In the genomic region with DNA sequence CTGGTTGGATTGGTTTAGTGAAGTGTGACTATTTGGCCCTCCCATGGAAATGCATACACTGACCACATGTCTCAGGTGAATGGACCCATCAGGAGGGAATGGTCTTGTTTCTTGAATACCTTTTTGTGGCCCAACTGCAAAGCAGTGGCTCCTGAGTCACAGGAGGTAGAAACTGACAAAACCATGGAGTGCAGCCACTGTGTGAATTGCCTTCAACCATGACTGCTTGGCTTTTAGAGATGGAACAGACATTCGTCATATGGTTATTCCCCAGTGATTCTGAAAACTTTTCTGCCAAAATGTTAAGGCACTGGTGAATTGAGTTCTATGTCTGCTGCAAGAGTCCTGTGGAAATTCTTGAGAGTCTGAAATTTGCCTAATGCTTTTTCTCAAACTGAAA, we compare ENCODE assay signal across 1 cellular context.
TF ChIP-seq lines count a peak whose summit lies in the region.

No MANE protein-coding gene starts in this region.

TF ChIP-seq in GM23338, 12 proteins besides CTCF, POLR2A, EP300 and RAD21 (continued from another document):
- TF ChIP-seq, protein P1, sequence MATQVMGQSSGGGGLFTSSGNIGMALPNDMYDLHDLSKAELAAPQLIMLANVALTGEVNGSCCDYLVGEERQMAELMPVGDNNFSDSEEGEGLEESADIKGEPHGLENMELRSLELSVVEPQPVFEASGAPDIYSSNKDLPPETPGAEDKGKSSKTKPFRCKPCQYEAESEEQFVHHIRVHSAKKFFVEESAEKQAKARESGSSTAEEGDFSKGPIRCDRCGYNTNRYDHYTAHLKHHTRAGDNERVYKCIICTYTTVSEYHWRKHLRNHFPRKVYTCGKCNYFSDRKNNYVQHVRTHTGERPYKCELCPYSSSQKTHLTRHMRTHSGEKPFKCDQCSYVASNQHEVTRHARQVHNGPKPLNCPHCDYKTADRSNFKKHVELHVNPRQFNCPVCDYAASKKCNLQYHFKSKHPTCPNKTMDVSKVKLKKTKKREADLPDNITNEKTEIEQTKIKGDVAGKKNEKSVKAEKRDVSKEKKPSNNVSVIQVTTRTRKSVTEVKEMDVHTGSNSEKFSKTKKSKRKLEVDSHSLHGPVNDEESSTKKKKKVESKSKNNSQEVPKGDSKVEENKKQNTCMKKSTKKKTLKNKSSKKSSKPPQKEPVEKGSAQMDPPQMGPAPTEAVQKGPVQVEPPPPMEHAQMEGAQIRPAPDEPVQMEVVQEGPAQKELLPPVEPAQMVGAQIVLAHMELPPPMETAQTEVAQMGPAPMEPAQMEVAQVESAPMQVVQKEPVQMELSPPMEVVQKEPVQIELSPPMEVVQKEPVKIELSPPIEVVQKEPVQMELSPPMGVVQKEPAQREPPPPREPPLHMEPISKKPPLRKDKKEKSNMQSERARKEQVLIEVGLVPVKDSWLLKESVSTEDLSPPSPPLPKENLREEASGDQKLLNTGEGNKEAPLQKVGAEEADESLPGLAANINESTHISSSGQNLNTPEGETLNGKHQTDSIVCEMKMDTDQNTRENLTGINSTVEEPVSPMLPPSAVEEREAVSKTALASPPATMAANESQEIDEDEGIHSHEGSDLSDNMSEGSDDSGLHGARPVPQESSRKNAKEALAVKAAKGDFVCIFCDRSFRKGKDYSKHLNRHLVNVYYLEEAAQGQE (IDR thresholded peaks at IDR 0.05; ENCODE audit: unreplicated experiment) = no peak
- TF ChIP-seq JUNB (IDR thresholded peaks at IDR 0.05; ENCODE audit: unreplicated experiment) = no peak
- no peak for TF ChIP-seq NANOG (IDR thresholded peaks at IDR 0.05; ENCODE audit: borderline replicate concordance)
- TF ChIP-seq POLR2AphosphoS5 (IDR thresholded peaks at IDR 0.05; ENCODE audit: low read depth) = no peak
- TF ChIP-seq ZNF331 (CRISPR knock-in tag; IDR thresholded peaks at IDR 0.05; ENCODE audit: low read depth) = no peak
- TF ChIP-seq, protein P2, sequence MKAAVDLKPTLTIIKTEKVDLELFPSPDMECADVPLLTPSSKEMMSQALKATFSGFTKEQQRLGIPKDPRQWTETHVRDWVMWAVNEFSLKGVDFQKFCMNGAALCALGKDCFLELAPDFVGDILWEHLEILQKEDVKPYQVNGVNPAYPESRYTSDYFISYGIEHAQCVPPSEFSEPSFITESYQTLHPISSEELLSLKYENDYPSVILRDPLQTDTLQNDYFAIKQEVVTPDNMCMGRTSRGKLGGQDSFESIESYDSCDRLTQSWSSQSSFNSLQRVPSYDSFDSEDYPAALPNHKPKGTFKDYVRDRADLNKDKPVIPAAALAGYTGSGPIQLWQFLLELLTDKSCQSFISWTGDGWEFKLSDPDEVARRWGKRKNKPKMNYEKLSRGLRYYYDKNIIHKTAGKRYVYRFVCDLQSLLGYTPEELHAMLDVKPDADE (IDR thresholded peaks at IDR 0.05) = no peak
- TF ChIP-seq, protein P3, sequence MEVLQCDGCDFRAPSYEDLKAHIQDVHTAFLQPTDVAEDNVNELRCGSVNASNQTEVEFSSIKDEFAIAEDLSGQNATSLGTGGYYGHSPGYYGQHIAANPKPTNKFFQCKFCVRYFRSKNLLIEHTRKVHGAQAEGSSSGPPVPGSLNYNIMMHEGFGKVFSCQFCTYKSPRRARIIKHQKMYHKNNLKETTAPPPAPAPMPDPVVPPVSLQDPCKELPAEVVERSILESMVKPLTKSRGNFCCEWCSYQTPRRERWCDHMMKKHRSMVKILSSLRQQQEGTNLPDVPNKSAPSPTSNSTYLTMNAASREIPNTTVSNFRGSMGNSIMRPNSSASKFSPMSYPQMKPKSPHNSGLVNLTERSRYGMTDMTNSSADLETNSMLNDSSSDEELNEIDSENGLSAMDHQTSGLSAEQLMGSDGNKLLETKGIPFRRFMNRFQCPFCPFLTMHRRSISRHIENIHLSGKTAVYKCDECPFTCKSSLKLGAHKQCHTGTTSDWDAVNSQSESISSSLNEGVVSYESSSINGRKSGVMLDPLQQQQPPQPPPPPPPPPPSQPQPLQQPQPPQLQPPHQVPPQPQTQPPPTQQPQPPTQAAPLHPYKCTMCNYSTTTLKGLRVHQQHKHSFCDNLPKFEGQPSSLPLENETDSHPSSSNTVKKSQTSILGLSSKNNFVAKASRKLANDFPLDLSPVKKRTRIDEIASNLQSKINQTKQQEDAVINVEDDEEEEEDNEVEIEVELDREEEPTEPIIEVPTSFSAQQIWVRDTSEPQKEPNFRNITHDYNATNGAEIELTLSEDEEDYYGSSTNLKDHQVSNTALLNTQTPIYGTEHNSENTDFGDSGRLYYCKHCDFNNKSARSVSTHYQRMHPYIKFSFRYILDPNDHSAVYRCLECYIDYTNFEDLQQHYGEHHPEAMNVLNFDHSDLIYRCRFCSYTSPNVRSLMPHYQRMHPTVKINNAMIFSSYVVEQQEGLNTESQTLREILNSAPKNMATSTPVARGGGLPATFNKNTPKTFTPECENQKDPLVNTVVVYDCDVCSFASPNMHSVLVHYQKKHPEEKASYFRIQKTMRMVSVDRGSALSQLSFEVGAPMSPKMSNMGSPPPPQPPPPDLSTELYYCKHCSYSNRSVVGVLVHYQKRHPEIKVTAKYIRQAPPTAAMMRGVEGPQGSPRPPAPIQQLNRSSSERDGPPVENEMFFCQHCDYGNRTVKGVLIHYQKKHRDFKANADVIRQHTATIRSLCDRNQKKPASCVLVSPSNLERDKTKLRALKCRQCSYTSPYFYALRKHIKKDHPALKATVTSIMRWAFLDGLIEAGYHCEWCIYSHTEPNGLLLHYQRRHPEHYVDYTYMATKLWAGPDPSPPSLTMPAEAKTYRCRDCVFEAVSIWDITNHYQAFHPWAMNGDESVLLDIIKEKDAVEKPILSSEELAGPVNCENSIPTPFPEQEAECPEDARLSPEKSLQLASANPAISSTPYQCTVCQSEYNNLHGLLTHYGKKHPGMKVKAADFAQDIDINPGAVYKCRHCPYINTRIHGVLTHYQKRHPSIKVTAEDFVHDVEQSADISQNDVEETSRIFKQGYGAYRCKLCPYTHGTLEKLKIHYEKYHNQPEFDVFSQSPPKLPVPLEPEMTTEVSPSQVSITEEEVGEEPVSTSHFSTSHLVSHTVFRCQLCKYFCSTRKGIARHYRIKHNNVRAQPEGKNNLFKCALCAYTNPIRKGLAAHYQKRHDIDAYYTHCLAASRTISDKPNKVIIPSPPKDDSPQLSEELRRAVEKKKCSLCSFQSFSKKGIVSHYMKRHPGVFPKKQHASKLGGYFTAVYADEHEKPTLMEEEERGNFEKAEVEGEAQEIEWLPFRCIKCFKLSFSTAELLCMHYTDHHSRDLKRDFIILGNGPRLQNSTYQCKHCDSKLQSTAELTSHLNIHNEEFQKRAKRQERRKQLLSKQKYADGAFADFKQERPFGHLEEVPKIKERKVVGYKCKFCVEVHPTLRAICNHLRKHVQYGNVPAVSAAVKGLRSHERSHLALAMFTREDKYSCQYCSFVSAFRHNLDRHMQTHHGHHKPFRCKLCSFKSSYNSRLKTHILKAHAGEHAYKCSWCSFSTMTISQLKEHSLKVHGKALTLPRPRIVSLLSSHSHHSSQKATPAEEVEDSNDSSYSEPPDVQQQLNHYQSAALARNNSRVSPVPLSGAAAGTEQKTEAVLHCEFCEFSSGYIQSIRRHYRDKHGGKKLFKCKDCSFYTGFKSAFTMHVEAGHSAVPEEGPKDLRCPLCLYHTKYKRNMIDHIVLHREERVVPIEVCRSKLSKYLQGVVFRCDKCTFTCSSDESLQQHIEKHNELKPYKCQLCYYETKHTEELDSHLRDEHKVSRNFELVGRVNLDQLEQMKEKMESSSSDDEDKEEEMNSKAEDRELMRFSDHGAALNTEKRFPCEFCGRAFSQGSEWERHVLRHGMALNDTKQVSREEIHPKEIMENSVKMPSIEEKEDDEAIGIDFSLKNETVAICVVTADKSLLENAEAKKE (CRISPR knock-in tag; IDR thresholded peaks at IDR 0.05) = no peak
- TF ChIP-seq CREB1 (CRISPR knock-in tag; IDR thresholded peaks at IDR 0.05; ENCODE audit: low read depth) = no peak
